ENCODE assay signal across 27 cellular contexts in the genomic region with DNA sequence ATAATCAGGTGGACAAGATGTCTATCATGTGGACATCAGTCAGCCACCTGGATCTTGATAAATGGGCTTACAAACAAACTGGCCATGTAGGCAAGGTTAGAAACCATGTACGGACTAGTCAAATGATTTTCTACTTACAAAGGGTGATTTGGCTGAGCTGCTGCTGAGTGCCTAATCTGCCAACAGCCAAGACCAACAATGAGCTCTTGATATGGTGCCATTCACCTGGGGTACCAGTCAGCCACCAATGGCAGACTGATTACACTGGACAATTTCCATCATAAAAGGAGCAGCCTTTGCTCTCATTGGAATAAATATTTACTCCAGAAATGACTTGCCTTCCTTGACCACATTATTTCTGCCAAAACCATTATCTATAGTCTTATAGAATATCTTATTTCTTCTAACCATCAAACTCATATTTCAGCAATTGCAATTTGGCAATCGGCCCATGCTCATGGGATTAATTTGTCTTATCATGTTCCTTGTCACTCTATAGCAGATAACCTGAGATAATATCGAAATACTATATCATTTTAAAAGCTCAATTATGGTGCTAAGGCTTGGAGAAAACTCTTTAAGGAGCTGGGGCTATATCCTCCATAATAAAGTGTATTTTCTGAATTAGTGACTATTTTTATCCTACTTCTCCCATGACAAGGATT.
"Had no signal": no experiment of that assay in that cellular context is flagged by ENCODE, and none has a peak within 500 bp of the region (broad histone marks: within the 10 kb centered on the region; RNA-seq: fewer than 3 reads in every experiment).

No MANE protein-coding gene starts in this region.

- DNase-seq: activated CD4-positive, alpha-beta memory T cell treated with anti-CD3 and anti-CD28 coated beads for 36 hours; activated CD4-positive, alpha-beta T cell treated with anti-CD3 and anti-CD28 coated beads for 36 hours; activated CD4-positive, alpha-beta T cell treated with anti-CD3 and anti-CD28 coated beads, Interleukin-2, amount 10 ng/mL, durations not matched to agents 24 days and 14 days; activated CD4-positive, CD25-positive, alpha-beta regulatory T cell; activated CD4-positive, CD25-positive, alpha-beta regulatory T cell treated with anti-CD3 and anti-CD28 coated beads, Interleukin-2, amount 50 U/mL, for 72 hours; activated CD8-positive, alpha-beta memory T cell treated with anti-CD3 and anti-CD28 coated beads, Interleukin-2, amount 10 ng/mL, durations not matched to agents 7 days and 5 days; activated CD8-positive, alpha-beta memory T cell treated with anti-CD3 and anti-CD28 coated beads, Interleukin-2, amount 50 U/mL, for 48 hours; activated CD8-positive, alpha-beta T cell treated with anti-CD3 and anti-CD28 coated beads, Interleukin-2, amount 10 ng/mL, durations not matched to agents 7 days and 5 days; activated gamma-delta T cell; activated naive CD4-positive, alpha-beta T cell; activated naive CD4-positive, alpha-beta T cell treated with anti-CD3 and anti-CD28 coated beads, Interleukin-2, amount 10 ng/mL, durations not matched to agents 7 days and 5 days; activated naive CD8-positive, alpha-beta T cell treated with anti-CD3 and anti-CD28 coated beads, Interleukin-2, amount 10 ng/mL, durations not matched to agents 7 days and 5 days; activated T-cell treated with anti-CD3 and anti-CD28 coated beads for 4 hours; activated T-cell treated with anti-CD3 and anti-CD28 coated beads, Interleukin-2, amount 50 U/mL, for 24 hours; activated T-cell treated with anti-CD3 and anti-CD28 coated beads, Interleukin-2, amount 50 U/mL, for 72 hours; amniotic stem cell; anterior cingulate cortex; brain microvascular endothelial cell; dermis blood vessel endothelial cell; effector CD4-positive, alpha-beta T cell; effector memory CD8-positive, alpha-beta T cell; erythroblast; foreskin melanocyte; heart right ventricle; T-helper 2 cell had no signal

- ATAC-seq: activated CD4-positive, alpha-beta T cell treated with anti-CD3 and anti-CD28 coated beads for 36 hours; activated CD8-positive, alpha-beta memory T cell treated with anti-CD3 and anti-CD28 coated beads, Interleukin-2, amount 10 ng/mL, durations not matched to agents 7 days and 5 days; activated CD8-positive, alpha-beta T cell treated with anti-CD3 and anti-CD28 coated beads, Interleukin-2, amount 10 ng/mL, durations not matched to agents 7 days and 5 days; activated naive CD4-positive, alpha-beta T cell treated with anti-CD3 and anti-CD28 coated beads, Interleukin-2, amount 50 U/mL, for 72 hours; activated T-cell treated with anti-CD3 and anti-CD28 coated beads, Interleukin-2, amount 50 U/mL, for 72 hours; effector memory CD8-positive, alpha-beta T cell; gastroesophageal sphincter had no signal
